Comparison of ENCODE assay signal across 11 cellular contexts in genomic region chr11:65100674-65101350, GRCh38. TPM values are rescaled to one million over a fixed set of nuclear protein-coding genes. Genes with fewer than 3 reads are reported as not detected.
DNase-seq lines count a peak whose midpoint lies in the region; ATAC-seq and TF ChIP-seq lines count a peak whose summit lies in the region.
"Had no signal": no experiment of that assay in that cellular context is flagged by ENCODE, and none has a peak within 500 bp of the region (broad histone marks: within the 10 kb centered on the region; RNA-seq: fewer than 3 reads in every experiment).

No MANE protein-coding gene starts in this region.

- no peak overlapping the region for H3K4me3 ChIP-seq in GM12864 (ENCODE audit: low read depth, low read length)
- no peak overlapping the region for H3K4me3 ChIP-seq in fibroblast of mammary gland (ENCODE audit: control insufficient read depth, low read depth, low read length)

- peak overlapping the region; percentile 92 for H3K27ac ChIP-seq in 22Rv1
- H3K27ac ChIP-seq: parathyroid adenoma had no signal

- TF ChIP-seq CTCF in 22Rv1 (IDR thresholded peaks at IDR 0.05) (peak; percentile 40), GM12864 (IDR thresholded peaks at IDR 0.05; ENCODE audit: low read depth, low read length, missing control alignments) (peak; percentile 11), fibroblast of mammary gland (conservative IDR thresholded peaks at IDR 0.05; ENCODE audit: control insufficient read depth, insufficient read depth, low read depth, low read length) (peak; percentile 6)

- no peak for ATAC-seq in GM19397 (IDR thresholded peaks at IDR 0.05; ENCODE audit: unreplicated experiment)
- ATAC-seq in GM19455 (IDR thresholded peaks at IDR 0.05; ENCODE audit: unreplicated experiment): no peak

- no peak for DNase-seq in GM12864 (ENCODE audit: low read depth)
- peak; percentile 5 for DNase-seq in OCI-M1 (lab: John Stamatoyannopoulos, UW)
- DNase-seq in fibroblast of mammary gland (ENCODE audit: low read depth): peak; percentile 30
- DNase-seq in activated CD4-positive, alpha-beta T cell treated with anti-CD3 and anti-CD28 coated beads for 1 hour: no peak
- DNase-seq in dermis blood vessel endothelial cell: no peak
- DNase-seq: activated CD4-positive, alpha-beta memory T cell treated with anti-CD3 and anti-CD28 coated beads for 36 hours; stimulated activated CD4-positive, alpha-beta T cell treated with anti-CD3 and anti-CD28 coated beads, Interleukin-12 subunit alpha, Interleukin-12 subunit beta, amount 100 ng/mL, for 4 hours had no signal

RNA-seq across cellular contexts. Expression of gene VPS51, which starts 4.8 kb away (rescaled TPM):
- total RNA-seq in dermis blood vessel endothelial cell: 319 and 409 TPM in 2 replicates

RNA-seq across cellular contexts. Expression of gene TM7SF2, which starts 10.9 kb away (rescaled TPM):
- total RNA-seq in dermis blood vessel endothelial cell: 25.7 and 31.4 TPM in 2 replicates

RNA-seq across cellular contexts. Expression of gene ZNHIT2, which starts 16.7 kb away (rescaled TPM):
- total RNA-seq in dermis blood vessel endothelial cell: 8.1 and 13.1 TPM in 2 replicates

RNA-seq across cellular contexts. Expression of gene ZFPL1, which starts 16.8 kb away (rescaled TPM):
- 26.2 and 30.2 TPM in 2 replicates for total RNA-seq in dermis blood vessel endothelial cell

RNA-seq across cellular contexts. Expression of gene CDCA5, which starts 17.0 kb away (rescaled TPM):
- 4.4 and 17.5 TPM in 2 replicates for total RNA-seq in dermis blood vessel endothelial cell

Comparison
In these comparisons a context has a peak if more than half of its experiments do, and no peak if none do; other contexts are left out.
1. DNase-seq: peak in OCI-M1 (single experiment) and fibroblast of mammary gland (single experiment); none in GM12864 (single experiment), activated CD4-positive, alpha-beta T cell treated with anti-CD3 and anti-CD28 coated beads for 1 hour (single experiment) and dermis blood vessel endothelial cell (single experiment).
2. Peak in every context shown above with its lines, with median percentiles within 50 percentile points of each other: CTCF ChIP-seq.